In genomic region chr19:42219812-42220750, GRCh38 we compare ENCODE assay signal across 8 cellular contexts. TPM values are rescaled to one million over a fixed set of nuclear protein-coding genes. Genes with fewer than 3 reads are reported as not detected.
DNase-seq lines count a peak whose midpoint lies in the region; ATAC-seq and TF ChIP-seq lines count a peak whose summit lies in the region.

A gene with protein sequence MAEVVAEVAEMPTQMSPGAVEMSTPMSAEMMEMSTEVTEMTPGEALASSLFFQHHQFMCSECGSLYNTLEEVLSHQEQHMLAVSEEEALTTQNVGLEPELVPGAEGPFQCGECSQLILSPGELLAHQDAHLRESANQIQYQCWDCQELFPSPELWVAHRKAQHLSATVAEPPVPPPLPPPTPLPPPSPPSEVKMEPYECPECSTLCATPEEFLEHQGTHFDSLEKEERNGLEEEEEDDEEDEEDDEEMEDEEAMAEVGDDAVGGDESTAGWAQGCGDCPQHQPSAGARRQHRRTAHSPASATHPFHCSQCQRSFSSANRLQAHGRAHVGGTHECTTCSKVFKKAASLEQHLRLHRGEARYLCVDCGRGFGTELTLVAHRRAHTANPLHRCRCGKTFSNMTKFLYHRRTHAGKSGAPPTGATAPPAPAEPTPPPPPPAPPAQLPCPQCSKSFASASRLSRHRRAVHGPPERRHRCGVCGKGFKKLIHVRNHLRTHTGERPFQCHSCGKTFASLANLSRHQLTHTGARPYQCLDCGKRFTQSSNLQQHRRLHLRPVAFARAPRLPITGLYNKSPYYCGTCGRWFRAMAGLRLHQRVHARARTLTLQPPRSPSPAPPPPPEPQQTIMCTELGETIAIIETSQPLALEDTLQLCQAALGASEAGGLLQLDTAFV (plus strand): TSS chr19:42220312. CDS start chr19:42224404, 4,092 bp downstream.

- H3K27ac Mint-ChIP-seq in activated CD4-positive, alpha-beta T cell treated with anti-CD3 and anti-CD28 coated beads for 36 hours, result peak within 1 kb of the TSS; percentile 90

- H3K4me1 ChIP-seq in BE2C, result peaks cover 9% of the 10 kb centered on the region

- peaks cover 27% of the 10 kb centered on the region for H3K36me3 Mint-ChIP-seq in activated CD4-positive, alpha-beta T cell treated with anti-CD3 and anti-CD28 coated beads for 36 hours (ENCODE audit: low read depth)

- H3K4me3 Mint-ChIP-seq in activated CD4-positive, alpha-beta T cell treated with anti-CD3 and anti-CD28 coated beads for 36 hours, result peak within 1 kb of the TSS; percentile 85

- peak; percentile 99 for DNase-seq in BE2C
- DNase-seq in GM19240 (ENCODE audit: insufficient read length, low spot score), result peak; percentile 100
- peak; percentile 81 for DNase-seq in NCI-H524 treated with DMSO at 0.1 percent for 48 hours (lab: John Stamatoyannopoulos, UW)
- peak; percentile 98 for DNase-seq in activated CD4-positive, alpha-beta T cell treated with anti-CD3 and anti-CD28 coated beads for 36 hours
- peak; percentile 98 for DNase-seq in choroid plexus epithelial cell (ENCODE audit: low read depth)
- DNase-seq in kidney glomerular epithelial cell (lab: John Stamatoyannopoulos, UW), result peak; percentile 93
- DNase-seq in stimulated activated CD4-positive, alpha-beta T cell treated with anti-CD3 and anti-CD28 coated beads, Interleukin-15, amount 100 ng/mL, for 48 hours (ENCODE audit: low read depth in 2 of 2), result peak; percentile 97

- ATAC-seq in HG03457 (IDR thresholded peaks at IDR 0.05; ENCODE audit: unreplicated experiment), result peak; percentile 64
- ATAC-seq in activated CD4-positive, alpha-beta T cell treated with anti-CD3 and anti-CD28 coated beads for 36 hours, result peak; percentile 83

- H3K4me3 ChIP-seq in BE2C (ENCODE audit: low read depth, low read length), result peak within 1 kb of the TSS; percentile 99
- H3K4me3 ChIP-seq in choroid plexus epithelial cell (ENCODE audit: low read depth, low read length), result peak within 1 kb of the TSS; percentile 97

- no peak for TF ChIP-seq CTCF in BE2C (IDR thresholded peaks at IDR 0.05; ENCODE audit: low read depth, low read length)
- no peak for TF ChIP-seq CTCF in choroid plexus epithelial cell (conservative IDR thresholded peaks at IDR 0.05; ENCODE audit: low read depth, low read length)

- CTCF ChIA-PET in activated CD4-positive, alpha-beta T cell treated with anti-CD3 and anti-CD28 coated beads for 36 hours (lab: Charles Lee), result interaction anchor here (0.6 to 1.9 kb wide), 9 partner anchors 13 to 1523 kb away, joined by 3 to 7 read pairs (median 4); partner anchors contain the start of genes GSK3A and POU2F2

- intact Hi-C loops in activated CD4-positive, alpha-beta T cell treated with anti-CD3 and anti-CD28 coated beads for 36 hours (cut with DNase I, micrococcal nuclease), result loop anchor here (1.0 to 10.0 kb wide), 6 partner anchors 22 to 1242 kb away; partner anchors contain the start of genes GSK3A (in 2 of the 2), MEGF8 (in 2 of the 2) and ARHGEF1 (in 1 of the 2)

- no peaks in the 10 kb centered on the region for H3K9me3 ChIP-seq in BE2C

- POLR2A ChIA-PET in activated CD4-positive, alpha-beta T cell treated with anti-CD3 and anti-CD28 coated beads for 36 hours (lab: Charles Lee), result interaction anchor here (0.5 to 2.4 kb wide), 4 partner anchors 8 to 256 kb away, joined by 3 to 16 read pairs (median 6); partner anchors contain the start of gene GSK3A

- peaks cover 50% of the 10 kb centered on the region for H3K4me1 Mint-ChIP-seq in activated CD4-positive, alpha-beta T cell treated with anti-CD3 and anti-CD28 coated beads for 36 hours

- H3K36me3 ChIP-seq in BE2C, result peaks cover 14% of the 10 kb centered on the region

- H3K9me3 Mint-ChIP-seq in activated CD4-positive, alpha-beta T cell treated with anti-CD3 and anti-CD28 coated beads for 36 hours (ENCODE audit: low read depth), result no peaks in the 10 kb centered on the region

- H3K27me3 Mint-ChIP-seq in activated CD4-positive, alpha-beta T cell treated with anti-CD3 and anti-CD28 coated beads for 36 hours, result no peaks in the 10 kb centered on the region

- no peaks in the 10 kb centered on the region for H3K27me3 ChIP-seq in BE2C

RNA-seq across cellular contexts. Expression of the gene that starts here (rescaled TPM):
- polyA plus RNA-seq in BE2C (2012; ENCODE audit: insufficient read depth, insufficient read length, low read depth), result 16.0 TPM
- 10 to 100 TPM; 11.9 to 15.2 TPM for total RNA-seq in activated CD4-positive, alpha-beta T cell treated with anti-CD3 and anti-CD28 coated beads for 36 hours

Comparison
In these comparisons a context has a peak if more than half of its experiments do, and no peak if none do; other contexts are left out.
1. Peak in every context shown above with its lines: DNase-seq, ATAC-seq and H3K4me3 ChIP-seq.